In genomic region chr20:64279826-64280459, GRCh38 we compare ENCODE assay signal across 19 cellular contexts. TPM values are rescaled to one million over a fixed set of nuclear protein-coding genes. Genes with fewer than 3 reads are reported as not detected.
DNase-seq lines count a peak whose midpoint lies in the region; ATAC-seq and TF ChIP-seq lines count a peak whose summit lies in the region.
"Had no signal": no experiment of that assay in that cellular context is flagged by ENCODE, and none has a peak within 500 bp of the region (broad histone marks: within the 10 kb centered on the region; RNA-seq: fewer than 3 reads in every experiment).

No MANE protein-coding gene starts in this region.

- H2BK5ac ChIP-seq in IMR-90 (ENCODE audit: low read depth, low read length, poor library complexity, severe bottlenecking) = no peak overlapping the region

- H4K91ac ChIP-seq in IMR-90 (ENCODE audit: insufficient read depth, low read depth, low read length) = no peak overlapping the region

- H2AK9ac ChIP-seq in IMR-90 (replicated peaks; ENCODE audit: low read depth, low read length, poor library complexity) = no peak overlapping the region

- H3K4me3 Mint-ChIP-seq in Calu3 (ENCODE audit: low read depth, unreplicated experiment) = no peak overlapping the region
- H3K4me3 Mint-ChIP-seq in activated CD8-positive, alpha-beta T cell treated with anti-CD3 and anti-CD28 coated beads, Interleukin-2, amount 10 ng/mL, durations not matched to agents 7 days and 5 days = no peak overlapping the region

- H2BK20ac ChIP-seq in IMR-90 (ENCODE audit: low read depth, low read length) = no peak overlapping the region

- in situ Hi-C loops in IMR-90 (cut with MboI; ENCODE audit: low sequenced_read_pairs) = no loop called here

- TF ChIP-seq RAD21 in IMR-90 (IDR thresholded peaks at IDR 0.05; ENCODE audit: low read length) = no peak

- no peak overlapping the region for H3K23ac ChIP-seq in IMR-90 (ENCODE audit: low read depth, low read length)

- no peak overlapping the region for H2AK5ac ChIP-seq in IMR-90 (ENCODE audit: low read depth, low read length)

- H3K27me3 ChIP-seq in IMR-90 (ENCODE audit: control insufficient read depth, insufficient read depth, low read length) = peaks cover 3% of the 10 kb centered on the region; the same call in 1 of the 2 replicates

- no peaks in the 10 kb centered on the region for H3K9me3 ChIP-seq in IMR-90 (ENCODE audit: control insufficient read depth, insufficient read depth, low read length)

- WGBS in IMR-90 (ENCODE audit: extremely low coverage in 2 of 2, insufficient read length in 1 of 2), 2 experiments = 100% methylated on average over 1 of the region's 7 CpGs; no CpG with 5 or more reads in 1 of the 2 experiments

- DNase-seq in Calu3 (peak; percentile 36), IMR-90 (no peak), myocyte (ENCODE audit: low read depth) (peak; percentile 68), dedifferentiated amniotic fluid mesenchymal stem cell (ENCODE audit: extremely low spot score) (no peak), NOMO-1 treated with DMSO at 0.1 percent for 48 hours (lab: John Stamatoyannopoulos, UW; ENCODE audit: unreplicated experiment) (no peak)
- peak; percentile 49 for DNase-seq in activated CD8-positive, alpha-beta T cell treated with anti-CD3 and anti-CD28 coated beads, Interleukin-2, amount 10 ng/mL, durations not matched to agents 7 days and 5 days
- DNase-seq: ACHN, DMS79 treated with DMSO at 0.1 percent for 48 hours, GOT3, NCI-H1417 treated with DMSO at 0.1 percent for 48 hours, NCI-H187 treated with DMSO at 0.1 percent for 48 hours, NCI-H2227 treated with DMSO at 0.1 percent for 48 hours, NCI-H524, NCI-H82 had no signal

- dilution Hi-C loops in IMR-90 (cut with HindIII; ENCODE audit: low sequenced_read_pairs, unreplicated experiment) = no loop called here

- H2BK15ac ChIP-seq in IMR-90 (ENCODE audit: low read depth, low read length) = no peak overlapping the region

- no peaks in the 10 kb centered on the region for H4K20me1 ChIP-seq in IMR-90 (ENCODE audit: insufficient read depth, low read length)

- TF ChIP-seq CTCF in Calu3 (IDR thresholded peaks at IDR 0.05; ENCODE audit: unreplicated experiment) (no peak), IMR-90 (conservative IDR thresholded peaks at IDR 0.05; ENCODE audit: low read depth, low read length) (no peak)

- no peak overlapping the region for H3K4me3 ChIP-seq in IMR-90 (ENCODE audit: insufficient read depth, low read depth, low read length)
- H3K4me3 ChIP-seq: SK-N-MC had no signal

- no peak overlapping the region for H3K27ac Mint-ChIP-seq in Calu3 (ENCODE audit: unreplicated experiment)
- H3K27ac Mint-ChIP-seq in activated CD8-positive, alpha-beta T cell treated with anti-CD3 and anti-CD28 coated beads, Interleukin-2, amount 10 ng/mL, durations not matched to agents 7 days and 5 days = no peak overlapping the region

- no peak overlapping the region for H3K4ac ChIP-seq in IMR-90 (ENCODE audit: low read depth, low read length)

- no peak for ATAC-seq in IMR-90 (ENCODE audit: low read depth)
- ATAC-seq in activated CD8-positive, alpha-beta T cell treated with anti-CD3 and anti-CD28 coated beads, Interleukin-2, amount 10 ng/mL, durations not matched to agents 7 days and 5 days = peak; percentile 63
- ATAC-seq in HG03159 (IDR thresholded peaks at IDR 0.05; ENCODE audit: unreplicated experiment) = no peak
- ATAC-seq: HCT116, Panc1 had no signal

- H3K56ac ChIP-seq in IMR-90 (ENCODE audit: extremely low read depth, insufficient read depth, low read length) = no peak overlapping the region

- no peak overlapping the region for H3K27ac ChIP-seq in IMR-90 (ENCODE audit: insufficient read depth, low read length)
- H3K27ac ChIP-seq: C4-2B, SK-N-MC had no signal

- CTCF ChIA-PET in Calu3 (lab: Charles Lee) = no interaction called here
- CTCF ChIA-PET in IMR-90 (lab: Yijun Ruan, JAX) = no interaction called here
- CTCF ChIA-PET in activated CD8-positive, alpha-beta T cell treated with anti-CD3 and anti-CD28 coated beads, Interleukin-2, amount 10 ng/mL, durations not matched to agents 7 days and 5 days (lab: Charles Lee) = interaction anchor here (1.0 kb wide), 1 partner anchor 22 kb away, joined by 3 read pairs; no protein-coding TSS in a partner anchor

- no peaks in the 10 kb centered on the region for H3K9me1 ChIP-seq in IMR-90 (ENCODE audit: insufficient read depth, low read length)

- H4K8ac ChIP-seq in IMR-90 (ENCODE audit: low read depth in 2 of 2, low read length in 2 of 2) = no peak overlapping the region

- intact Hi-C loops in Calu3 (cut with micrococcal nuclease; ENCODE audit: unreplicated experiment) = no loop called here
- intact Hi-C loops in IMR-90 (cut with micrococcal nuclease) = no loop called here

- H2AFZ ChIP-seq in IMR-90 (replicated peaks; ENCODE audit: low read length, poor library complexity) = peak overlapping the region; percentile 11

- H3K36me3 ChIP-seq in IMR-90 (ENCODE audit: control insufficient read depth, insufficient read depth, low read length) = no peaks in the 10 kb centered on the region

- H3K4me2 ChIP-seq in IMR-90 (ENCODE audit: low read depth, low read length) = no peak overlapping the region

- peaks cover 15% of the 10 kb centered on the region for H3K27me3 Mint-ChIP-seq in Calu3 (ENCODE audit: unreplicated experiment)
- H3K27me3 Mint-ChIP-seq in activated CD8-positive, alpha-beta T cell treated with anti-CD3 and anti-CD28 coated beads, Interleukin-2, amount 10 ng/mL, durations not matched to agents 7 days and 5 days (ENCODE audit: low read depth) = peaks cover 14% of the 10 kb centered on the region

- TF ChIP-seq POLR2A in IMR-90 (IDR thresholded peaks at IDR 0.05; ENCODE audit: low read depth, low read length) = no peak

- BruUV-seq in Calu3 (replicated peaks; lab: Mats Ljungman, UMichigan) = no TSS peak
- no TSS peak for BruUV-seq in IMR-90 (replicated peaks; lab: Mats Ljungman, UMichigan)

- H3K4me1 Mint-ChIP-seq in Calu3 (ENCODE audit: low read depth, unreplicated experiment) = peaks cover 8% of the 10 kb centered on the region
- peaks cover 21% of the 10 kb centered on the region for H3K4me1 Mint-ChIP-seq in activated CD8-positive, alpha-beta T cell treated with anti-CD3 and anti-CD28 coated beads, Interleukin-2, amount 10 ng/mL, durations not matched to agents 7 days and 5 days (ENCODE audit: low read depth)

- H3K36me3 Mint-ChIP-seq in Calu3 (ENCODE audit: insufficient read depth, unreplicated experiment) = peaks cover 9% of the 10 kb centered on the region
- no peaks in the 10 kb centered on the region for H3K36me3 Mint-ChIP-seq in activated CD8-positive, alpha-beta T cell treated with anti-CD3 and anti-CD28 coated beads, Interleukin-2, amount 10 ng/mL, durations not matched to agents 7 days and 5 days (ENCODE audit: low read depth)

- H3K14ac ChIP-seq in IMR-90 (replicated peaks; ENCODE audit: low read depth, low read length) = no peak overlapping the region

- H4K5ac ChIP-seq in IMR-90 (ENCODE audit: low read depth, low read length) = no peak overlapping the region

- peaks cover 4% of the 10 kb centered on the region for H3K9me3 Mint-ChIP-seq in Calu3 (ENCODE audit: low read depth, unreplicated experiment)
- no peaks in the 10 kb centered on the region for H3K9me3 Mint-ChIP-seq in activated CD8-positive, alpha-beta T cell treated with anti-CD3 and anti-CD28 coated beads, Interleukin-2, amount 10 ng/mL, durations not matched to agents 7 days and 5 days (ENCODE audit: insufficient read depth)

- no peak overlapping the region for H3K9ac ChIP-seq in IMR-90 (ENCODE audit: low read depth, low read length)

- H3K79me1 ChIP-seq in IMR-90 (ENCODE audit: low read depth in 1 of 2, low read length in 2 of 2) = no peaks in the 10 kb centered on the region

- H3K4me1 ChIP-seq in IMR-90 (ENCODE audit: control insufficient read depth, insufficient read depth, low read length) = no peaks in the 10 kb centered on the region

- H2BK120ac ChIP-seq in IMR-90 (ENCODE audit: low read depth, low read length) = no peak overlapping the region

- no peak overlapping the region for H3K18ac ChIP-seq in IMR-90 (ENCODE audit: low read depth, low read length)

- POLR2A ChIA-PET in IMR-90 (lab: Charles Lee; ENCODE audit: unreplicated experiment) = no interaction called here
- POLR2A ChIA-PET in activated CD8-positive, alpha-beta T cell treated with anti-CD3 and anti-CD28 coated beads, Interleukin-2, amount 10 ng/mL, durations not matched to agents 7 days and 5 days (lab: Charles Lee) = no interaction called here

TF ChIP-seq in IMR-90, 13 proteins besides CTCF, POLR2A, EP300 and RAD21 (continues in another document):
- TF ChIP-seq MAFK (IDR thresholded peaks at IDR 0.05; ENCODE audit: low read depth, low read length) (no peak), BHLHE40 (IDR thresholded peaks at IDR 0.05; ENCODE audit: low read depth, low read length) (no peak), SMC3 (IDR thresholded peaks at IDR 0.05; ENCODE audit: low read depth, low read length) (no peak), CHD1 (IDR thresholded peaks at IDR 0.05; ENCODE audit: low read depth, low read length) (no peak), USF2 (IDR thresholded peaks at IDR 0.05; ENCODE audit: low read depth, low read length) (no peak), RFX5 (IDR thresholded peaks at IDR 0.05; ENCODE audit: low read depth, low read length) (no peak), FOS (IDR thresholded peaks at IDR 0.05; ENCODE audit: low read depth, low read length) (no peak), NFE2L2 (IDR thresholded peaks at IDR 0.05; ENCODE audit: low read depth, low read length) (no peak), CEBPB (IDR thresholded peaks at IDR 0.05; ENCODE audit: low read depth, low read length) (no peak), MAZ (IDR thresholded peaks at IDR 0.05; ENCODE audit: borderline replicate concordance, low read depth, low read length) (no peak)

RNA-seq across cellular contexts. Expression of gene PCMTD2, which starts 24.4 kb away (rescaled TPM):
- 61.2 and 62.2 TPM in 2 replicates for total RNA-seq in Calu3 (2022)
- 28.3 and 30.3 TPM in 2 replicates for total RNA-seq in IMR-90 (2012; rRNA removed)
- 20.2 and 23.6 TPM in 2 replicates for polyA plus RNA-seq in IMR-90 (2012; rRNA removed)
- 14.9 and 15.2 TPM in 2 replicates for polyA plus RNA-seq in IMR-90 (2012; cell fraction: cytosol; rRNA removed)
- polyA plus RNA-seq in IMR-90 (2012; cell fraction: nucleus; rRNA removed; ENCODE audit: low replicate concordance) = 27.5 and 126 TPM in 2 replicates
- 10 to 100 TPM; 32.0 to 33.2 TPM for total RNA-seq in activated CD8-positive, alpha-beta T cell treated with anti-CD3 and anti-CD28 coated beads, Interleukin-2, amount 10 ng/mL, durations not matched to agents 7 days and 5 days
- 62.3 and 94.6 TPM in 2 replicates for total RNA-seq in myocyte
- 25.8 TPM for polyA plus RNA-seq in myocyte (2012)

Comparison
In these comparisons a context has a peak if more than half of its experiments do, and no peak if none do; other contexts are left out.
1. DNase-seq: peak in Calu3 (single experiment), activated CD8-positive, alpha-beta T cell treated with anti-CD3 and anti-CD28 coated beads, Interleukin-2, amount 10 ng/mL, durations not matched to agents 7 days and 5 days (single experiment) and myocyte (single experiment); none in IMR-90 (single experiment), dedifferentiated amniotic fluid mesenchymal stem cell (single experiment) and NOMO-1 treated with DMSO at 0.1 percent for 48 hours (single experiment).